In genomic region chr18:61554117-61554776, GRCh38 we compare ENCODE assay signal across 10 cellular contexts.
DNase-seq lines count a peak whose midpoint lies in the region; ATAC-seq and TF ChIP-seq lines count a peak whose summit lies in the region.
"Had no signal": no experiment of that assay in that cellular context is flagged by ENCODE, and none has a peak within 500 bp of the region (broad histone marks: within the 10 kb centered on the region; RNA-seq: fewer than 3 reads in every experiment).

No MANE protein-coding gene starts in this region.

- no peaks in the 10 kb centered on the region for H3K9me3 ChIP-seq in spleen
- H3K9me3 ChIP-seq: adrenal gland had no signal

- 68 to 87% (median 71%) methylated on average over 49 to 67 of the region's 67 CpGs for WGBS in spleen, 5 donors

- no peak overlapping the region for H3K27ac ChIP-seq in foreskin keratinocyte
- H3K27ac ChIP-seq in spleen, result no peak overlapping the region

- TF ChIP-seq POLR2A in spleen (IDR thresholded peaks at IDR 0.05), result no peak

- H3K36me3 ChIP-seq in spleen, result no peaks in the 10 kb centered on the region
- H3K36me3 ChIP-seq: adrenal gland had no signal

- H3K27me3 ChIP-seq in foreskin keratinocyte (no peaks in the 10 kb centered on the region), spleen (replicated peaks in 1 of 7) (peaks cover 0 to 6% (median 0%) of the 10 kb centered on the region in 7 donors)
- H3K27me3 ChIP-seq: adrenal gland had no signal

- peak overlapping the region in 4 of 8 donors; percentile 2 to 51 (median 21) for H3K4me3 ChIP-seq in spleen
- H3K4me3 ChIP-seq: adrenal gland had no signal

- ATAC-seq in HG02759 (IDR thresholded peaks at IDR 0.05; ENCODE audit: unreplicated experiment), result peak; percentile 44
- peak; percentile 10 for ATAC-seq in foreskin keratinocyte
- ATAC-seq in HG03460 (IDR thresholded peaks at IDR 0.05; ENCODE audit: unreplicated experiment), result no peak
- no peak for ATAC-seq in HG02610 (IDR thresholded peaks at IDR 0.05; ENCODE audit: unreplicated experiment)
- no peak for ATAC-seq in HG03439 (IDR thresholded peaks at IDR 0.05; ENCODE audit: unreplicated experiment)

- no peaks in the 10 kb centered on the region for H3K4me1 ChIP-seq in foreskin keratinocyte
- peaks cover 0 to 2% (median 0%) of the 10 kb centered on the region in 6 donors for H3K4me1 ChIP-seq in spleen
- H3K4me1 ChIP-seq: adrenal gland had no signal

- TF ChIP-seq CTCF in foreskin keratinocyte (conservative IDR thresholded peaks at IDR 0.05), result no peak
- no peak for TF ChIP-seq CTCF in spleen (IDR thresholded peaks at IDR 0.05 in 8 of 11, conservative IDR thresholded peaks at IDR 0.05 in 3 of 11)

- DNase-seq in activated CD8-positive, alpha-beta memory T cell treated with anti-CD3 and anti-CD28 coated beads, Interleukin-2, amount 50 U/mL, for 4 hours, result peak; percentile 16
- no peak for DNase-seq in foreskin keratinocyte
- peak; percentile 78 for DNase-seq in spleen
- no peak for DNase-seq in NCI-H345 (lab: John Stamatoyannopoulos, UW)
- DNase-seq: NCI-H774 had no signal

- intact Hi-C loops in spleen (cut with DNase I; ENCODE audit: low total_unique reads), result loop anchor here (10.0 kb wide), 2 partner anchors 341 to 581 kb away; partner anchors contain the start of gene RNF152

Comparison
In these comparisons a context has a peak if more than half of its experiments do, and no peak if none do; other contexts are left out.
1. ATAC-seq: peak in HG02759 (single experiment) and foreskin keratinocyte (single experiment); none in HG03460 (single experiment), HG02610 (single experiment) and HG03439 (single experiment).
2. DNase-seq: peak in activated CD8-positive, alpha-beta memory T cell treated with anti-CD3 and anti-CD28 coated beads, Interleukin-2, amount 50 U/mL, for 4 hours (single experiment) and spleen (single experiment); none in foreskin keratinocyte (0 of 2) and NCI-H345 (single experiment).